In the genomic region with DNA sequence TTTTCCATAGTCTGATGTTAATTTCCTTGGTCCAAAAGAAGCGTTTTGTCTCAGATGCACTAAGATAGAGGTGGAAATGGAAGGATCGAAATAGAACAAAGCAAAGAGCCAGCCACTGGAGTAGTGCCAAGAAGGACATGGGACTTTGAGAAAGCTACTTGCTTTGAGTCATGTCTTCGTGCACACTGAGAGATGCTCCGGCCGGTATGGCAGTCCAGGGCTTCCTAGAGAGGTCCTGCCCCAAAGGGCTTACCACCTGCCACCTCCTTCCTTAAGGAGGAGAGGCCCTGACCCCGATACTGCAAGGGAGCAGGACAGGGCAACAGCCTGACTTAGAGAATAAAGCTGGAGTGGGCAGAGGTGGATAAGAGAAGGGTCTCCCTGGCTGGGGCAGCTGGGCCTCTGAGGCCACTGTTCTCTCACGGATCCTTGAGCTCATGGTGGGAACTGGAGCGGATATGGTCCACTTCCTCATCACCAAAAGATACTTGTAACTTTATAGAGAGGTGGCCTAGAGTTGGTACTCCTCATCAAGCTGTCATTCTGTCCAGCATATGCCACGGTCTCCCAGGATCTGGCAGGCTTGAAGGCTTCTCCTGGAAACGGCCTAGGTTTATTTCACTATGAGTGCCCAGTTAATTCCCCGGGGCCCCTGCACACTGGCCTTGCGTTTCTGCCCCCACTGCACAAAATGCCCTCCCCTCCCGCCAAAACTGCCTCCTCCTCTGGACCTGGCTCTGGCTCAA, we compare ENCODE assay signal across 13 cellular contexts. TPM values are rescaled to one million over a fixed set of nuclear protein-coding genes. Genes with fewer than 3 reads are reported as not detected.
DNase-seq lines count a peak whose midpoint lies in the region; ATAC-seq and TF ChIP-seq lines count a peak whose summit lies in the region.
"Had no signal": no experiment of that assay in that cellular context is flagged by ENCODE, and none has a peak within 500 bp of the region (broad histone marks: within the 10 kb centered on the region; RNA-seq: fewer than 3 reads in every experiment).

No MANE protein-coding gene starts in this region.

- WGBS in transverse colon (ENCODE audit: low coverage in 1 of 2), 2 donors: 66 to 80% methylated on average over 5 to 13 of the region's 13 CpGs

- DNase-seq in activated CD4-positive, alpha-beta T cell treated with anti-CD3 and anti-CD28 coated beads for 36 hours: no peak
- no peak for DNase-seq in activated CD4-positive, alpha-beta T cell treated with anti-CD3 and anti-CD28 coated beads for 1 hour
- DNase-seq in ascending aorta (ENCODE audit: low spot score in 2 of 2) (peak in 1 of 2 donors; percentile 78), inferior parietal cortex (ENCODE audit: extremely low spot score) (peak; percentile 60), superior temporal gyrus (ENCODE audit: extremely low spot score) (peak; percentile 69), transverse colon (no peak)
- DNase-seq: NCI-H1694; stimulated activated naive CD4-positive, alpha-beta T cell treated with Interleukin-2 at 50 U/mL for 16 hours had no signal

- CTCF ChIA-PET in activated CD4-positive, alpha-beta T cell treated with anti-CD3 and anti-CD28 coated beads for 36 hours (lab: Charles Lee): interaction anchor here (0.5 to 1.4 kb wide), 3 partner anchors 12 to 182 kb away, joined by 3 to 5 read pairs (median 4); no protein-coding TSS in a partner anchor

- H3K27me3 ChIP-seq in ascending aorta (no peaks in the 10 kb centered on the region), transverse colon (no peaks in the 10 kb centered on the region)

- H3K4me3 Mint-ChIP-seq in activated CD4-positive, alpha-beta T cell treated with anti-CD3 and anti-CD28 coated beads for 36 hours: no peak overlapping the region

- H3K27me3 Mint-ChIP-seq in activated CD4-positive, alpha-beta T cell treated with anti-CD3 and anti-CD28 coated beads for 36 hours: no peaks in the 10 kb centered on the region

- TF ChIP-seq EP300 in transverse colon (IDR thresholded peaks at IDR 0.05; ENCODE audit: low read depth): no peak

- H3K4me1 Mint-ChIP-seq in activated CD4-positive, alpha-beta T cell treated with anti-CD3 and anti-CD28 coated beads for 36 hours: peaks cover 36% of the 10 kb centered on the region

- intact Hi-C loops in activated CD4-positive, alpha-beta T cell treated with anti-CD3 and anti-CD28 coated beads for 36 hours (cut with DNase I, micrococcal nuclease): no loop called here
- intact Hi-C loops in ascending aorta (cut with DNase I): loop anchor here (5.0 kb wide), 1 partner anchor 52 kb away; no protein-coding TSS in a partner anchor
- intact Hi-C loops in transverse colon (cut with DNase I; ENCODE audit: low total_unique reads): loop anchor here (10.0 kb wide), 1 partner anchor 45 kb away; no protein-coding TSS in a partner anchor

- TF ChIP-seq CTCF in ascending aorta (IDR thresholded peaks at IDR 0.05): no peak
- no peak for TF ChIP-seq CTCF in transverse colon (IDR thresholded peaks at IDR 0.05)

- H3K36me3 ChIP-seq in ascending aorta: no peaks in the 10 kb centered on the region
- H3K36me3 ChIP-seq in transverse colon: no peaks in the 10 kb centered on the region

- POLR2A ChIA-PET in activated CD4-positive, alpha-beta T cell treated with anti-CD3 and anti-CD28 coated beads for 36 hours (lab: Charles Lee): no interaction called here

- no peak for ATAC-seq in activated CD4-positive, alpha-beta T cell treated with anti-CD3 and anti-CD28 coated beads for 36 hours
- no peak for ATAC-seq in GM21381 (IDR thresholded peaks at IDR 0.05; ENCODE audit: unreplicated experiment)
- no peak for ATAC-seq in HG03025 (IDR thresholded peaks at IDR 0.05; ENCODE audit: low FRiP score, unreplicated experiment)
- ATAC-seq: activated CD4-positive, CD25-positive, alpha-beta regulatory T cell treated with anti-CD3 and anti-CD28 coated beads, Interleukin-2, amount 50 U/mL, for 24 hours; Panc1 had no signal

- H3K36me3 Mint-ChIP-seq in activated CD4-positive, alpha-beta T cell treated with anti-CD3 and anti-CD28 coated beads for 36 hours (ENCODE audit: low read depth): peaks cover 21% of the 10 kb centered on the region

- H3K4me3 ChIP-seq in ascending aorta (no peak overlapping the region), transverse colon (no peak overlapping the region)
- H3K4me3 ChIP-seq: smooth muscle cell had no signal

- in situ Hi-C loops in transverse colon (cut with MboI; ENCODE audit: low pct_ligation_motif_present in 1 of 4, low pct_unique_long_range_greater_than_20kb in 1 of 4, low sequenced_read_pairs in 3 of 4): no loop called here

- TF ChIP-seq POLR2A in transverse colon (IDR thresholded peaks at IDR 0.05): no peak

- peak overlapping the region; percentile 37 for H3K27ac Mint-ChIP-seq in activated CD4-positive, alpha-beta T cell treated with anti-CD3 and anti-CD28 coated beads for 36 hours

- H3K9me3 ChIP-seq in ascending aorta (no peaks in the 10 kb centered on the region), transverse colon (no peaks in the 10 kb centered on the region)

- H3K27ac ChIP-seq in ascending aorta (peak overlapping the region; percentile 69 to 81), transverse colon (peak overlapping the region in 2 of 4 donors; percentile 44 to 50)

- no peaks in the 10 kb centered on the region for H3K9me3 Mint-ChIP-seq in activated CD4-positive, alpha-beta T cell treated with anti-CD3 and anti-CD28 coated beads for 36 hours (ENCODE audit: low read depth)

- H3K4me1 ChIP-seq in ascending aorta (peaks cover 5 to 20% of the 10 kb centered on the region in 2 donors), transverse colon (peaks cover 3 to 27% (median 13%) of the 10 kb centered on the region in 4 donors)

RNA-seq across cellular contexts. Expression of a gene that starts 57.4 kb away (rescaled TPM):
- 10 to 100 TPM; 69.1 to 76.3 TPM for total RNA-seq in activated CD4-positive, alpha-beta T cell treated with anti-CD3 and anti-CD28 coated beads for 36 hours
- total RNA-seq in ascending aorta (96.3 TPM), transverse colon (100 to 1,000 TPM in 3 of 4 donors, 10 to 100 TPM in 1; 66.1 to 130 (median 109) TPM)

Comparison
In these comparisons a context has a peak if more than half of its experiments do, and no peak if none do; other contexts are left out.
1. DNase-seq: peak in inferior parietal cortex (single experiment) and superior temporal gyrus (single experiment); none in activated CD4-positive, alpha-beta T cell treated with anti-CD3 and anti-CD28 coated beads for 36 hours (single experiment), activated CD4-positive, alpha-beta T cell treated with anti-CD3 and anti-CD28 coated beads for 1 hour (single experiment) and transverse colon (single experiment).
2. intact Hi-C loops: an anchor here in ascending aorta (5.0 kb wide) and transverse colon (10.0 kb wide); none called in activated CD4-positive, alpha-beta T cell treated with anti-CD3 and anti-CD28 coated beads for 36 hours.